1 cellular context compared by ENCODE assay signal in genomic region chr3:119630562-119631329, GRCh38.
TF ChIP-seq lines count a peak whose summit lies in the region.

No MANE protein-coding gene starts in this region.

TF ChIP-seq in GM12878, 131 proteins besides CTCF, POLR2A, EP300 and RAD21:
- TF ChIP-seq CREB1 (IDR thresholded peaks at IDR 0.05; ENCODE audit: low read depth), result peak; percentile 24; the same call in 1 of the 2 replicates
- no peak for TF ChIP-seq SMC3 (IDR thresholded peaks at IDR 0.05; ENCODE audit: borderline replicate concordance, low read length)
- TF ChIP-seq CUX1 (IDR thresholded peaks at IDR 0.05; ENCODE audit: insufficient replicate concordance, low read depth, low read length), result no peak
- 0 out of 2 replicates have a peak, but pooled peaks have one; percentile 20 for TF ChIP-seq MLLT1 (IDR thresholded peaks at IDR 0.05)
